Comparison of ENCODE assay signal across 11 cellular contexts in the genomic region with DNA sequence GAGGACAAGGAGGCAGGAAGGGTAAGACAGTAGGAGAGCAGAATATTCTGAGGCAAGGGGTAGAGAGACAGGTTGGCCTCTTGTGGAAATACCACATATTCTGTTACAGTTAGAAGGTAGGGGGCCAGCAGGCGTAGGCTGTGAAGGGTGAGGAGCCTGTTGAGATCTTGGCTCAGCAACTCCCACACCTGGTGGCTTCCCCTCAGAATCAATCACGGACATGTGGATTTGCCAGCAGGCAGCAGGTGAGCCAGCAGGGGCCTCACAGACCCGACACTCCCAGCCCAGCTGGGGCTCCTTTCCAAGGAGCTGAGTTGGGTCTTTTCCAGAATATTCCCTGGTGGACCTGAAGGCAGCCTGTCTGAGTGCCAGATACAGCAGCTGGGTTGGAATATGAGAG.
DNase-seq lines count a peak whose midpoint lies in the region; ATAC-seq and TF ChIP-seq lines count a peak whose summit lies in the region.
"Had no signal": no experiment of that assay in that cellular context is flagged by ENCODE, and none has a peak within 500 bp of the region (broad histone marks: within the 10 kb centered on the region; RNA-seq: fewer than 3 reads in every experiment).

No MANE protein-coding gene starts in this region.

- no peaks in the 10 kb centered on the region for H3K4me1 Mint-ChIP-seq in osteocyte (ENCODE audit: unreplicated experiment)
- H3K4me1 Mint-ChIP-seq: CD4-positive, alpha-beta memory T cell had no signal

- TF ChIP-seq CTCF in osteocyte (IDR thresholded peaks at IDR 0.05) = no peak

- no peak overlapping the region for H3K4me3 Mint-ChIP-seq in osteocyte (ENCODE audit: unreplicated experiment)
- H3K4me3 Mint-ChIP-seq: CD4-positive, alpha-beta memory T cell had no signal

- no peaks in the 10 kb centered on the region for H3K9me3 Mint-ChIP-seq in osteocyte (ENCODE audit: unreplicated experiment)

- ATAC-seq in HG03196 (IDR thresholded peaks at IDR 0.05; ENCODE audit: unreplicated experiment) = no peak

- peak; percentile 86 for DNase-seq in DMS79 treated with DMSO at 0.1 percent for 48 hours (lab: John Stamatoyannopoulos, UW)
- peak; percentile 17 for DNase-seq in NCI-H128 (lab: John Stamatoyannopoulos, UW; ENCODE audit: unreplicated experiment)
- DNase-seq in NCI-H345 (lab: John Stamatoyannopoulos, UW) = peak; percentile 87
- DNase-seq in osteocyte (ENCODE audit: extremely low spot score, unreplicated experiment) = peak; percentile 40
- DNase-seq in SKM-1 (lab: John Stamatoyannopoulos, UW; ENCODE audit: unreplicated experiment) = no peak
- DNase-seq in NCI-H187 treated with DMSO at 0.1 percent for 48 hours (lab: John Stamatoyannopoulos, UW) = no peak
- DNase-seq: BE2C; CD4-positive, alpha-beta memory T cell; HCEC 1CT; KBM-7 had no signal

- H3K27me3 Mint-ChIP-seq in osteocyte (ENCODE audit: unreplicated experiment) = peaks cover 11% of the 10 kb centered on the region

- H3K36me3 Mint-ChIP-seq in osteocyte (ENCODE audit: unreplicated experiment) = no peaks in the 10 kb centered on the region
- H3K36me3 Mint-ChIP-seq: CD4-positive, alpha-beta memory T cell had no signal

- H3K27ac Mint-ChIP-seq in osteocyte (ENCODE audit: unreplicated experiment) = no peak overlapping the region
- H3K27ac Mint-ChIP-seq: CD4-positive, alpha-beta memory T cell had no signal

Comparison
In these comparisons a context has a peak if more than half of its experiments do, and no peak if none do; other contexts are left out.
1. DNase-seq: peak in DMS79 treated with DMSO at 0.1 percent for 48 hours (single experiment), NCI-H128 (single experiment), NCI-H345 (single experiment) and osteocyte (single experiment); none in SKM-1 (single experiment) and NCI-H187 treated with DMSO at 0.1 percent for 48 hours (single experiment).